Comparison of ENCODE assay signal across 1 cellular context in genomic region chr6:125945378-125946141, GRCh38.
TF ChIP-seq lines count a peak whose summit lies in the region.

No MANE protein-coding gene starts in this region.

TF ChIP-seq in HepG2, 621 proteins besides CTCF, POLR2A, EP300 and RAD21 (continued from another document and continues in another):
- peak in 1 of 2 experiments; percentile 34; a peak in 1 of 4 replicates for TF ChIP-seq ATF4 (CRISPR knock-in tag; IDR thresholded peaks at IDR 0.05)
- TF ChIP-seq PAXIP1 (CRISPR knock-in tag; conservative IDR thresholded peaks at IDR 0.05) = peak; percentile 62
- 0 out of 2 replicates have a peak, but pooled peaks have one; percentile 14 for TF ChIP-seq TBX2 (CRISPR knock-in tag; IDR thresholded peaks at IDR 0.05; ENCODE audit: borderline replicate concordance)
- peak; percentile 10 for TF ChIP-seq SKI (IDR thresholded peaks at IDR 0.05; ENCODE audit: partially characterized antibody)
- TF ChIP-seq ZBTB20 (CRISPR knock-in tag; IDR thresholded peaks at IDR 0.05; ENCODE audit: borderline replicate concordance, low read depth) = 0 out of 2 replicates have a peak, but pooled peaks have one; percentile 29
- no peak for TF ChIP-seq ZBTB37 (CRISPR knock-in tag; IDR thresholded peaks at IDR 0.05)
- TF ChIP-seq CREM (IDR thresholded peaks at IDR 0.05) = peak; percentile 61
- TF ChIP-seq CREM (CRISPR knock-in tag; IDR thresholded peaks at IDR 0.05) = no peak
- no peak for TF ChIP-seq HMGA1 (CRISPR knock-in tag; conservative IDR thresholded peaks at IDR 0.05)
- TF ChIP-seq EED (CRISPR knock-in tag; IDR thresholded peaks at IDR 0.05) = no peak
- TF ChIP-seq NFE2L2 (IDR thresholded peaks at IDR 0.05; ENCODE audit: low read length) = peak; percentile 79
- TF ChIP-seq TEAD3 (CRISPR knock-in tag; optimal IDR thresholded peaks at IDR 0.05; ENCODE audit: borderline replicate concordance) = peak; percentile 57
- no peak for TF ChIP-seq DDIT3 (CRISPR knock-in tag; IDR thresholded peaks at IDR 0.05)
- no peak for TF ChIP-seq CCDC6 (CRISPR knock-in tag; IDR thresholded peaks at IDR 0.05)
- TF ChIP-seq MIER2 (CRISPR knock-in tag; IDR thresholded peaks at IDR 0.05) = no peak
- TF ChIP-seq, protein P1, sequence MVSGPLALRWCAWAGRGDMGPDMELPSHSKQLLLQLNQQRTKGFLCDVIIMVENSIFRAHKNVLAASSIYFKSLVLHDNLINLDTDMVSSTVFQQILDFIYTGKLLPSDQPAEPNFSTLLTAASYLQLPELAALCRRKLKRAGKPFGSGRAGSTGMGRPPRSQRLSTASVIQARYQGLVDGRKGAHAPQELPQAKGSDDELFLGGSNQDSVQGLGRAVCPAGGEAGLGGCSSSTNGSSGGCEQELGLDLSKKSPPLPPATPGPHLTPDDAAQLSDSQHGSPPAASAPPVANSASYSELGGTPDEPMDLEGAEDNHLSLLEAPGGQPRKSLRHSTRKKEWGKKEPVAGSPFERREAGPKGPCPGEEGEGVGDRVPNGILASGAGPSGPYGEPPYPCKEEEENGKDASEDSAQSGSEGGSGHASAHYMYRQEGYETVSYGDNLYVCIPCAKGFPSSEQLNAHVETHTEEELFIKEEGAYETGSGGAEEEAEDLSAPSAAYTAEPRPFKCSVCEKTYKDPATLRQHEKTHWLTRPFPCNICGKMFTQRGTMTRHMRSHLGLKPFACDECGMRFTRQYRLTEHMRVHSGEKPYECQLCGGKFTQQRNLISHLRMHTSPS (CRISPR knock-in tag; IDR thresholded peaks at IDR 0.05; ENCODE audit: low read depth) = no peak
- peak; percentile 34; the same call in 1 of the 2 replicates for TF ChIP-seq HOXA5 (CRISPR knock-in tag; IDR thresholded peaks at IDR 0.05)
- no peak for TF ChIP-seq ZNF766 (CRISPR knock-in tag; IDR thresholded peaks at IDR 0.05; ENCODE audit: borderline replicate concordance)
- peak; percentile 97 for TF ChIP-seq BCL6 (CRISPR knock-in tag; IDR thresholded peaks at IDR 0.05)
- peak; percentile 77 for TF ChIP-seq HOMEZ (CRISPR knock-in tag; IDR thresholded peaks at IDR 0.05; ENCODE audit: low read depth)
- no peak for TF ChIP-seq KLF6 (CRISPR knock-in tag; IDR thresholded peaks at IDR 0.05)
- no peak for TF ChIP-seq ZNF781 (CRISPR knock-in tag; IDR thresholded peaks at IDR 0.05; ENCODE audit: borderline replicate concordance, not compliant biosample characterization)
- TF ChIP-seq RERE (CRISPR knock-in tag; IDR thresholded peaks at IDR 0.05; ENCODE audit: low read depth) = 0 out of 2 replicates have a peak, but pooled peaks have one; percentile 16
- TF ChIP-seq RARA (CRISPR knock-in tag; IDR thresholded peaks at IDR 0.05) = peak; percentile 41
- no peak for TF ChIP-seq JUNB (CRISPR knock-in tag; IDR thresholded peaks at IDR 0.05; ENCODE audit: borderline replicate concordance)
- TF ChIP-seq ZFP90 (CRISPR knock-in tag; IDR thresholded peaks at IDR 0.05; ENCODE audit: borderline replicate concordance) = no peak
- no peak for TF ChIP-seq RFXANK (CRISPR knock-in tag; IDR thresholded peaks at IDR 0.05)
- TF ChIP-seq, protein P2, sequence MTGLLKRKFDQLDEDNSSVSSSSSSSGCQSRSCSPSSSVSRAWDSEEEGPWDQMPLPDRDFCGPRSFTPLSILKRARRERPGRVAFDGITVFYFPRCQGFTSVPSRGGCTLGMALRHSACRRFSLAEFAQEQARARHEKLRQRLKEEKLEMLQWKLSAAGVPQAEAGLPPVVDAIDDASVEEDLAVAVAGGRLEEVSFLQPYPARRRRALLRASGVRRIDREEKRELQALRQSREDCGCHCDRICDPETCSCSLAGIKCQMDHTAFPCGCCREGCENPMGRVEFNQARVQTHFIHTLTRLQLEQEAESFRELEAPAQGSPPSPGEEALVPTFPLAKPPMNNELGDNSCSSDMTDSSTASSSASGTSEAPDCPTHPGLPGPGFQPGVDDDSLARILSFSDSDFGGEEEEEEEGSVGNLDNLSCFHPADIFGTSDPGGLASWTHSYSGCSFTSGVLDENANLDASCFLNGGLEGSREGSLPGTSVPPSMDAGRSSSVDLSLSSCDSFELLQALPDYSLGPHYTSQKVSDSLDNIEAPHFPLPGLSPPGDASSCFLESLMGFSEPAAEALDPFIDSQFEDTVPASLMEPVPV (CRISPR knock-in tag; IDR thresholded peaks at IDR 0.05) = no peak
- TF ChIP-seq SOX6 (IDR thresholded peaks at IDR 0.05) = no peak
- peak; percentile 43; the same call in 1 of the 2 replicates for TF ChIP-seq SOX6 (CRISPR knock-in tag; IDR thresholded peaks at IDR 0.05)
- peak; percentile 92 for TF ChIP-seq CEBPG (CRISPR knock-in tag; IDR thresholded peaks at IDR 0.05)
- peak; percentile 43; the same call in 1 of the 2 replicates for TF ChIP-seq FOXA3 (CRISPR knock-in tag; IDR thresholded peaks at IDR 0.05)
- peak; percentile 86; the same call in 1 of the 2 replicates for TF ChIP-seq CHD4 (IDR thresholded peaks at IDR 0.05; ENCODE audit: borderline replicate concordance, low read length)
- TF ChIP-seq HNRNPLL (IDR thresholded peaks at IDR 0.05; ENCODE audit: low read depth, low read length, poor library complexity, severe bottlenecking) = no peak
- peak; percentile 13; the same call in 1 of the 2 replicates for TF ChIP-seq RXRB (CRISPR knock-in tag; IDR thresholded peaks at IDR 0.05; ENCODE audit: borderline replicate concordance)
- peak; percentile 69; the same call in 1 of the 2 replicates for TF ChIP-seq ATF1 (CRISPR knock-in tag; IDR thresholded peaks at IDR 0.05)
- TF ChIP-seq POGZ (CRISPR knock-in tag; IDR thresholded peaks at IDR 0.05) = peak; percentile 42; the same call in 1 of the 2 replicates
- TF ChIP-seq ZNF644 (CRISPR knock-in tag; IDR thresholded peaks at IDR 0.05; ENCODE audit: low read depth) = 0 out of 2 replicates have a peak, but pooled peaks have one; percentile 23
- 0 out of 2 replicates have a peak, but pooled peaks have one; percentile 35 for TF ChIP-seq CC2D1A (CRISPR knock-in tag; IDR thresholded peaks at IDR 0.05)
- TF ChIP-seq ZNF362 (CRISPR knock-in tag; IDR thresholded peaks at IDR 0.05; ENCODE audit: borderline replicate concordance) = peak; percentile 46; the same call in 1 of the 2 replicates
- peak; percentile 70 for TF ChIP-seq FOSL2 (CRISPR knock-in tag; IDR thresholded peaks at IDR 0.05)
- no peak for TF ChIP-seq TCF7L2 (IDR thresholded peaks at IDR 0.05; ENCODE audit: low read depth, low read length)
- TF ChIP-seq LCORL (IDR thresholded peaks at IDR 0.05) = no peak
- 0 out of 2 replicates have a peak, but pooled peaks have one; percentile 2 for TF ChIP-seq LCORL (CRISPR knock-in tag; IDR thresholded peaks at IDR 0.05)
- no peak for TF ChIP-seq CREB1 (IDR thresholded peaks at IDR 0.05)
- 0 out of 2 replicates have a peak, but pooled peaks have one; percentile 43 for TF ChIP-seq CREB1 (CRISPR knock-in tag; IDR thresholded peaks at IDR 0.05)
- TF ChIP-seq NCOR1 (IDR thresholded peaks at IDR 0.05; ENCODE audit: borderline replicate concordance, low read length) = peak; percentile 32; the same call in 1 of the 2 replicates
- TF ChIP-seq ZBTB38 (CRISPR knock-in tag; IDR thresholded peaks at IDR 0.05) = no peak
- TF ChIP-seq NFE2 (CRISPR knock-in tag; IDR thresholded peaks at IDR 0.05) = peak; percentile 44; the same call in 1 of the 2 replicates
